In the genomic region with DNA sequence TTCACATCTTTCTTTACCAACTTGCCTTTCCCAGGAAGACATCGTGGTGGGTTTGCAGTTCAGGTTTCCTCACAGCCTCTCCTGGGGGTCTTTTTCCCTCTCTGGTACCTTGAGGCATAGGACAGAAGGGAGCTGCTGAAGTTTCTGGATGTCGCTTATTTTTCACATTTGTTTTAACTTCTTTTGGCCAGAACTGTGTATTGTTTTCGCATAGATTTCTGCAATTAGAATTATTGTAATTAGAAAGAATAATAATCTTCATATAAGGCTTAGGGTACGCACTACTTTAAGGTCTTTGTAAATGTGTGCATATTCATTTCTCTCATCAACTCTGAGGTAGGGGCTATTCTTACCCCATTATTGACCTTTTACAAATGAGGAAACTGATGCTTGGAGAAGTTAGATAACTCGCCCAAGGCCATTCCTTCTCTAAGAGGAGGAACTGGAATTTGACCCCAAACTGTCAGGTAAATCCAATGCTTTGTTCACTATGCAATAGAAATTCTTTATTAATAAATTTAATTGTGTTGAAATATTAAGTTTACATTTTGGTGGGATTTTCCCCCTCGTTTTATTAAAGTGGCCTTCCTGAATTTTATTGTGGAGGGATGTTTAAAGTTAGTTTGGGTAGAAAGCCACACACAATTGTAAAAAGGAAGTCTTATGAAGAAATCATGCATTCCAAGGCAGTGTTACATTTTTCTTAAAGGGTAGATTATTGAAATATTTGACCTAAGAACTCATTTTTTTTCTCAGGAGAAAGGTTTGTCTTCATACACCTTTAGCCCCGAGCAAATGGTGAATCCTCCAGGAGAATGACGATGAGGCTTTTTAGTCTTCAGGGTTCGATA, we compare ENCODE assay signal across 8 cellular contexts.
DNase-seq lines count a peak whose midpoint lies in the region; ATAC-seq and TF ChIP-seq lines count a peak whose summit lies in the region.

No MANE protein-coding gene starts in this region.

- H3K79me2 ChIP-seq in ACC112 (ENCODE audit: control insufficient read depth, insufficient read depth, low read length, unreplicated experiment) = peaks cover 34% of the 10 kb centered on the region

- H3K4me3 ChIP-seq in ACC112 (ENCODE audit: low read depth, low read length) (peak overlapping the region; percentile 87), HUES48 (ENCODE audit: low read depth, low read length) (peak overlapping the region; percentile 92), brain microvascular endothelial cell (ENCODE audit: low read depth, low read length) (peak overlapping the region; percentile 71), mucosa of rectum (ENCODE audit: low read length in 2 of 2) (peak overlapping the region; percentile 85 to 87)

- H3K27ac ChIP-seq in ACC112 (ENCODE audit: low read depth, low read length) (peak overlapping the region; percentile 98), HUES48 (ENCODE audit: low read depth, low read length) (peak overlapping the region; percentile 99), brain microvascular endothelial cell (peak overlapping the region; percentile 97), mucosa of rectum (ENCODE audit: low read depth in 2 of 2, low read length in 2 of 2) (peak overlapping the region; percentile 100)

- ATAC-seq in HG02840 (IDR thresholded peaks at IDR 0.05; ENCODE audit: low FRiP score, unreplicated experiment) (no peak), GM19351 (IDR thresholded peaks at IDR 0.05; ENCODE audit: unreplicated experiment) (no peak), GM21381 (IDR thresholded peaks at IDR 0.05; ENCODE audit: unreplicated experiment) (no peak)

- H3K9ac ChIP-seq in HUES48 (ENCODE audit: low read depth, low read length) (peak overlapping the region; percentile 86; the same call in 1 of the 2 replicates), mucosa of rectum (ENCODE audit: low read depth in 1 of 2, low read length in 2 of 2) (peak overlapping the region; percentile 94 to 96)

- peaks cover 61% of the 10 kb centered on the region for H3K4me1 ChIP-seq in ACC112 (ENCODE audit: control insufficient read depth, insufficient read depth, low read length, unreplicated experiment)
- H3K4me1 ChIP-seq in HUES48 (ENCODE audit: control insufficient read depth, insufficient read depth, low read length) = peaks cover 48% of the 10 kb centered on the region
- H3K4me1 ChIP-seq in mucosa of rectum (ENCODE audit: control insufficient read depth in 2 of 2, insufficient read depth in 2 of 2, low read length in 2 of 2) = peaks cover 23 to 39% of the 10 kb centered on the region in 2 donors

- peaks cover 5% of the 10 kb centered on the region; the same call in 1 of the 2 replicates for H3K36me3 ChIP-seq in ACC112 (ENCODE audit: insufficient read depth, low read length)
- peaks cover 12% of the 10 kb centered on the region for H3K36me3 ChIP-seq in HUES48 (ENCODE audit: control insufficient read depth, insufficient read depth, low read length)
- no peaks in the 10 kb centered on the region for H3K36me3 ChIP-seq in brain microvascular endothelial cell (replicated peaks)
- no peaks in the 10 kb centered on the region for H3K36me3 ChIP-seq in mucosa of rectum (ENCODE audit: control insufficient read depth in 2 of 2, insufficient read depth in 2 of 2, low read length in 2 of 2)

- no peak for DNase-seq in brain microvascular endothelial cell
- DNase-seq in activated CD4-positive, CD25-positive, alpha-beta regulatory T cell treated with anti-CD3 and anti-CD28 coated beads, Interleukin-2, amount 50 U/mL, for 72 hours = no peak

- TF ChIP-seq CTCF in brain microvascular endothelial cell (IDR thresholded peaks at IDR 0.05; ENCODE audit: low read depth, low read length, missing control alignments) = no peak

- no peaks in the 10 kb centered on the region for H3K9me3 ChIP-seq in HUES48 (ENCODE audit: control insufficient read depth, insufficient read depth, low read length)
- no peaks in the 10 kb centered on the region for H3K9me3 ChIP-seq in mucosa of rectum (ENCODE audit: control insufficient read depth in 2 of 2, low read length in 2 of 2)

- in situ Hi-C loops in brain microvascular endothelial cell (cut with HindIII; ENCODE audit: low pct_ligation_motif_present, low sequenced_read_pairs) = no loop called here

- no peak overlapping the region for H2AFZ ChIP-seq in ACC112 (ENCODE audit: low read length, unreplicated experiment)

- H3K27me3 ChIP-seq in ACC112 (ENCODE audit: insufficient read depth, low read length) (no peaks in the 10 kb centered on the region), HUES48 (ENCODE audit: control insufficient read depth, insufficient read depth, low read length) (no peaks in the 10 kb centered on the region), brain microvascular endothelial cell (replicated peaks) (no peaks in the 10 kb centered on the region), mucosa of rectum (ENCODE audit: control insufficient read depth in 2 of 2, insufficient read depth in 2 of 2, low read length in 2 of 2) (no peaks in the 10 kb centered on the region)
